ENCODE assay signal across 34 cellular contexts in genomic region chr1:30914587-30914922, GRCh38. TPM values are rescaled to one million over a fixed set of nuclear protein-coding genes. Genes with fewer than 3 reads are reported as not detected.
"Had no signal": no experiment of that assay in that cellular context is flagged by ENCODE, and none has a peak within 500 bp of the region (broad histone marks: within the 10 kb centered on the region; RNA-seq: fewer than 3 reads in every experiment).

No MANE protein-coding gene starts in this region.

- H3K27ac ChIP-seq: ascending aorta, cardiac muscle cell, KMS-11, WERI-Rb-1 had no signal

- H3K9ac ChIP-seq: KMS-11 had no signal

- H3K27me3 ChIP-seq: ascending aorta, cardiac muscle cell, Peyer's patch had no signal

- H3K4me2 ChIP-seq: KMS-11 had no signal

- H3K4me3 ChIP-seq: ascending aorta, cardiac muscle cell, Peyer's patch had no signal

- H3K36me3 ChIP-seq: ascending aorta, cardiac muscle cell, Peyer's patch, WERI-Rb-1 had no signal

- H3K9me3 ChIP-seq: ascending aorta, Peyer's patch had no signal

- H3K4me1 ChIP-seq: ascending aorta had no signal

- ATAC-seq: activated CD8-positive, alpha-beta memory T cell treated with anti-CD3 and anti-CD28 coated beads, Interleukin-2, amount 10 ng/mL, durations not matched to agents 7 days and 5 days; PC-3; Right ventricle myocardium inferior had no signal

- DNase-seq: activated CD4-positive, alpha-beta memory T cell treated with anti-CD3 and anti-CD28 coated beads, Interleukin-2, amount 10 ng/mL, durations not matched to agents 7 days and 5 days; activated CD4-positive, alpha-beta T cell treated with anti-CD3 and anti-CD28 coated beads for 1 hour; activated CD4-positive, alpha-beta T cell treated with anti-CD3 and anti-CD28 coated beads for 48 hours; activated CD4-positive, CD25-positive, alpha-beta regulatory T cell; activated CD8-positive, alpha-beta memory T cell treated with anti-CD3 and anti-CD28 coated beads for 24 hours; activated CD8-positive, alpha-beta memory T cell treated with anti-CD3 and anti-CD28 coated beads, Interleukin-2, amount 10 ng/mL, durations not matched to agents 7 days and 5 days; activated CD8-positive, alpha-beta memory T cell treated with anti-CD3 and anti-CD28 coated beads, Interleukin-2, amount 50 U/mL, for 48 hours; activated effector memory CD4-positive, alpha-beta T cell treated with Interleukin-2 at 50 U/mL for 16 hours; activated naive CD4-positive, alpha-beta T cell treated with anti-CD3 and anti-CD28 coated beads, Interleukin-2, amount 10 ng/mL, durations not matched to agents 7 days and 5 days; activated T-cell treated with anti-CD3 and anti-CD28 coated beads, Interleukin-2, amount 50 U/mL, for 48 hours; amygdala; MM.1S; MV-4-11; NCI-H1092; NCI-H1417; NCI-H146; NCI-H187; NCI-H2029 treated with DMSO at 0.1 percent for 48 hours; NCI-H2107; NCI-H2171; NCI-H510A; NCI-H526; NCI-H748 treated with DMSO at 0.1 percent for 48 hours; NK-92 treated with Interleukin-12 subunit alpha and Interleukin-12 subunit beta, amount 100 ng/mL, for 24 hours; PC-3; RPMI8226; SW 1271; T1000; WERI-Rb-1 had no signal

RNA-seq across cellular contexts. Expression of gene SDC3, which starts 6.0 kb away (rescaled TPM):
- total RNA-seq: activated CD4-positive, alpha-beta memory T cell treated with anti-CD3 and anti-CD28 coated beads, Interleukin-2, amount 10 ng/mL, durations not matched to agents 7 days and 5 days; activated CD8-positive, alpha-beta memory T cell treated with anti-CD3 and anti-CD28 coated beads, Interleukin-2, amount 10 ng/mL, durations not matched to agents 7 days and 5 days had no signal
